ENCODE assay signal across 21 cellular contexts in genomic region chr1:87728169-87728568, GRCh38.
A peak's percentile ranks its signal among the peaks of the same experiment; 100 is the strongest.
DNase-seq lines count a peak whose midpoint lies in the region; ATAC-seq and TF ChIP-seq lines count a peak whose summit lies in the region.
"Had no signal": no experiment of that assay in that cellular context is flagged by ENCODE, and none has a peak within 500 bp of the region (broad histone marks: within the 10 kb centered on the region; RNA-seq: fewer than 3 reads in every experiment).

No MANE protein-coding gene starts in this region.

- TF ChIP-seq CTCF in HEK293 (tag by site-specific recombination; IDR thresholded peaks at IDR 0.05) (no peak), RWPE2 (IDR thresholded peaks at IDR 0.05; ENCODE audit: poor library complexity, severe bottlenecking) (no peak), epithelial cell of esophagus (IDR thresholded peaks at IDR 0.05; ENCODE audit: insufficient read depth, low read depth, low read length, missing control alignments) (no peak)

- H3K4me1 ChIP-seq in HEK293 (ENCODE audit: control insufficient read depth, insufficient read depth, low read length): no peaks in the 10 kb centered on the region
- no peaks in the 10 kb centered on the region for H3K4me1 ChIP-seq in RWPE2 (ENCODE audit: insufficient read depth, poor library complexity, severe bottlenecking)
- H3K4me1 ChIP-seq: A549; BE2C; BLaER1 treated with 17β-estradiol and CSF1 and Interleukin-3, amounts not matched to agents 10 nM and 100 nM had no signal

- H3K27ac ChIP-seq in HEK293 (ENCODE audit: extremely low read depth, low read depth, low read length): no peak overlapping the region
- H3K27ac ChIP-seq in RWPE2 (ENCODE audit: poor library complexity, severe bottlenecking): no peak overlapping the region
- H3K27ac ChIP-seq: A549; BLaER1 treated with 17β-estradiol and CSF1 and Interleukin-3, amounts not matched to agents 10 nM and 100 nM had no signal

- no peaks in the 10 kb centered on the region for H3K9me3 ChIP-seq in HEK293 (ENCODE audit: control insufficient read depth, insufficient read depth, low read depth, low read length)
- no peaks in the 10 kb centered on the region for H3K9me3 ChIP-seq in RWPE2 (ENCODE audit: severe bottlenecking)
- H3K9me3 ChIP-seq: A549; BE2C; BLaER1 treated with 17β-estradiol and CSF1 and Interleukin-3, amounts not matched to agents 10 nM and 100 nM had no signal

- H3K36me3 ChIP-seq in HEK293 (ENCODE audit: control insufficient read depth in 2 of 2, insufficient read depth in 1 of 2, low read length in 2 of 2) (no peaks in the 10 kb centered on the region), RWPE2 (ENCODE audit: low read depth) (no peaks in the 10 kb centered on the region)
- H3K36me3 ChIP-seq: BE2C; BLaER1 treated with 17β-estradiol and CSF1 and Interleukin-3, amounts not matched to agents 10 nM and 100 nM had no signal

- H3K27me3 ChIP-seq in RWPE2 (ENCODE audit: insufficient read depth, poor library complexity, severe bottlenecking): no peaks in the 10 kb centered on the region
- H3K27me3 ChIP-seq: BE2C; BLaER1 treated with 17β-estradiol and CSF1 and Interleukin-3, amounts not matched to agents 10 nM and 100 nM had no signal

- POLR2A ChIA-PET in HEK293 (lab: Yijun Ruan, JAX): no interaction called here

- H3K4me3 ChIP-seq in HEK293 (ENCODE audit: low read depth, low read length) (no peak overlapping the region), RWPE2 (ENCODE audit: severe bottlenecking) (no peak overlapping the region), epithelial cell of esophagus (ENCODE audit: low read length) (no peak overlapping the region)
- H3K4me3 ChIP-seq: A549; BLaER1 treated with 17β-estradiol and CSF1 and Interleukin-3, amounts not matched to agents 10 nM and 100 nM had no signal

- DNase-seq in RWPE2 (ENCODE audit: low spot score) (no peak), epithelial cell of esophagus (ENCODE audit: low read depth) (peak; percentile 80), kidney tubule cell (ENCODE audit: low spot score) (peak; percentile 23), hippocampal formation (lab: John Stamatoyannopoulos, UW) (no peak), NCI-H2227 treated with DMSO at 0.1 percent for 48 hours (lab: John Stamatoyannopoulos, UW) (no peak)
- DNase-seq: 8988T; ACHN; AML-193; BE2C; CD4-positive, alpha-beta T cell; CD8-positive, alpha-beta memory T cell; DMS 273 treated with DMSO at 0.1 percent for 48 hours; DMS53; DMS79 treated with DMSO at 0.1 percent for 48 hours; GF-D8; GOT3; HCEC 1CT had no signal

- CTCF ChIA-PET in HEK293 (lab: Yijun Ruan, JAX): no interaction called here

- ATAC-seq in RWPE2 (ENCODE audit: low read depth) (peak; percentile 33; the same call in 1 of the 3 replicates), HG03025 (IDR thresholded peaks at IDR 0.05; ENCODE audit: low FRiP score, unreplicated experiment) (no peak)
- ATAC-seq: A549 had no signal

TF ChIP-seq in HEK293, 187 proteins besides CTCF, POLR2A, EP300 and RAD21:
- no peak for TF ChIP-seq KLF7 (tag by site-specific recombination; IDR thresholded peaks at IDR 0.05; ENCODE audit: borderline replicate concordance)
- TF ChIP-seq WT1 (tag by site-specific recombination; IDR thresholded peaks at IDR 0.05): no peak
- TF ChIP-seq ZNF146 (tag by site-specific recombination; IDR thresholded peaks at IDR 0.05): peak; percentile 50; the same call in 1 of the 2 replicates
- no peak for TF ChIP-seq ZBTB11 (tag by site-specific recombination; conservative IDR thresholded peaks at IDR 0.05; ENCODE audit: low read depth)

Comparison
In these comparisons a context has a peak if more than half of its experiments do, and no peak if none do; other contexts are left out.
1. DNase-seq: peak in epithelial cell of esophagus (single experiment) and kidney tubule cell (single experiment); none in RWPE2 (single experiment), hippocampal formation (0 of 2) and NCI-H2227 treated with DMSO at 0.1 percent for 48 hours (single experiment).